In genomic region chr14:96039633-96040311, GRCh38 we compare ENCODE assay signal across 8 cellular contexts. TPM values are rescaled to one million over a fixed set of nuclear protein-coding genes. Genes with fewer than 3 reads are reported as not detected.
DNase-seq lines count a peak whose midpoint lies in the region; ATAC-seq and TF ChIP-seq lines count a peak whose summit lies in the region.

No MANE protein-coding gene starts in this region.

- peak; percentile 43 for ATAC-seq in left lobe of liver
- peak; percentile 43 for ATAC-seq in stimulated activated naive CD8-positive, alpha-beta T cell treated with anti-CD3 and anti-CD28 coated beads, Interleukin-15, amount 100 ng/mL, for 72 hours

- peak overlapping the region; percentile 67 for H3K9ac ChIP-seq in OCI-LY1 (ENCODE audit: low read length)

- peaks cover 4% of the 10 kb centered on the region for H3K4me1 ChIP-seq in OCI-LY1 (ENCODE audit: insufficient read depth, low read length, severe bottlenecking)

- no peaks in the 10 kb centered on the region for H4K20me1 ChIP-seq in OCI-LY1 (ENCODE audit: insufficient read depth, low read length)

- H2AFZ ChIP-seq in OCI-LY1 (ENCODE audit: low read length), result no peak overlapping the region

- no peaks in the 10 kb centered on the region for H3K9me2 ChIP-seq in OCI-LY1 (ENCODE audit: low read depth, low read length)

- H3K27me3 Mint-ChIP-seq in stimulated activated naive CD8-positive, alpha-beta T cell treated with anti-CD3 and anti-CD28 coated beads, Interleukin-15, amount 100 ng/mL, for 72 hours, result peaks cover 71% of the 10 kb centered on the region

- no peaks in the 10 kb centered on the region for H3K9me3 ChIP-seq in OCI-LY1 (ENCODE audit: low read length)

- peak overlapping the region; percentile 73 for H3K4me3 ChIP-seq in OCI-LY1 (ENCODE audit: low read depth, low read length, poor library complexity, severe bottlenecking)

- DNase-seq in activated T-cell treated with anti-CD3 and anti-CD28 coated beads for 48 hours (ENCODE audit: low read depth) (peak; percentile 10), activated T-cell treated with anti-CD3 and anti-CD28 coated beads for 4 hours (no peak), cerebellum (ENCODE audit: low spot score) (peak; percentile 62), left lobe of liver (ENCODE audit: low spot score) (peak; percentile 50), NCI-H2107 (lab: John Stamatoyannopoulos, UW) (no peak), SKM-1 treated with dmso at 0.1 percent for 144 hours (lab: John Stamatoyannopoulos, UW; ENCODE audit: unreplicated experiment) (no peak)
- DNase-seq in stimulated activated naive CD8-positive, alpha-beta T cell treated with anti-CD3 and anti-CD28 coated beads, Interleukin-15, amount 100 ng/mL, for 72 hours, result peak; percentile 10 to 25

- H3K4me3 Mint-ChIP-seq in stimulated activated naive CD8-positive, alpha-beta T cell treated with anti-CD3 and anti-CD28 coated beads, Interleukin-15, amount 100 ng/mL, for 72 hours, result peak overlapping the region; percentile 85 to 93

- H3K9me3 Mint-ChIP-seq in stimulated activated naive CD8-positive, alpha-beta T cell treated with anti-CD3 and anti-CD28 coated beads, Interleukin-15, amount 100 ng/mL, for 72 hours, result no peaks in the 10 kb centered on the region

- H3K36me3 ChIP-seq in OCI-LY1 (ENCODE audit: insufficient read depth, low read length), result no peaks in the 10 kb centered on the region

- H3F3A ChIP-seq in OCI-LY1 (ENCODE audit: insufficient read depth, low read length), result no peaks in the 10 kb centered on the region; the same call in 1 of the 2 replicates

- H3K4me1 Mint-ChIP-seq in stimulated activated naive CD8-positive, alpha-beta T cell treated with anti-CD3 and anti-CD28 coated beads, Interleukin-15, amount 100 ng/mL, for 72 hours, result peaks cover 21% of the 10 kb centered on the region

- no peaks in the 10 kb centered on the region for H3K27me3 ChIP-seq in OCI-LY1 (ENCODE audit: insufficient read depth, low read length)

- peak; percentile 30; the same call in 1 of the 2 replicates for TF ChIP-seq CTCF in OCI-LY1 (IDR thresholded peaks at IDR 0.05; ENCODE audit: low read length)

- no peak overlapping the region for H3K27ac ChIP-seq in OCI-LY1 (ENCODE audit: low read depth, low read length, poor library complexity, severe bottlenecking)

- no peaks in the 10 kb centered on the region for H3K79me2 ChIP-seq in OCI-LY1 (ENCODE audit: insufficient read depth, low read length)

- H3K4me2 ChIP-seq in OCI-LY1 (ENCODE audit: low read length), result peak overlapping the region; percentile 84

- peak overlapping the region in 1 of 2 donors; percentile 54 for H3K27ac Mint-ChIP-seq in stimulated activated naive CD8-positive, alpha-beta T cell treated with anti-CD3 and anti-CD28 coated beads, Interleukin-15, amount 100 ng/mL, for 72 hours

RNA-seq across cellular contexts. Expression of gene C14orf132, which starts 0.6 kb away (rescaled TPM):
- total RNA-seq in cerebellum (91.6 TPM), left lobe of liver (4.7 TPM)

Comparison
In these comparisons a context has a peak if more than half of its experiments do, and no peak if none do; other contexts are left out.
1. DNase-seq: peak in activated T-cell treated with anti-CD3 and anti-CD28 coated beads for 48 hours (single experiment), cerebellum (single experiment), left lobe of liver (single experiment) and stimulated activated naive CD8-positive, alpha-beta T cell treated with anti-CD3 and anti-CD28 coated beads, Interleukin-15, amount 100 ng/mL, for 72 hours (2 of 2); none in activated T-cell treated with anti-CD3 and anti-CD28 coated beads for 4 hours (single experiment), NCI-H2107 (single experiment) and SKM-1 treated with dmso at 0.1 percent for 144 hours (single experiment).
2. RNA of gene C14orf132, which starts 0.6 kb away (total RNA-seq): 91.6 TPM in cerebellum (single experiment); 4.7 TPM in left lobe of liver (single experiment); every median in the first group is over 10 times any median in the second.